3 cellular contexts compared by ENCODE assay signal in genomic region chr9:61412738-61413137, GRCh38.
A peak's percentile ranks its signal among the peaks of the same experiment; 100 is the strongest.
DNase-seq lines count a peak whose midpoint lies in the region; ATAC-seq and TF ChIP-seq lines count a peak whose summit lies in the region.
"Not testable (repeated sequence)": the region's sequence is repeated elsewhere in the genome, so short reads cannot be mapped to it uniquely, and the experiment has no call there.

No MANE protein-coding gene starts in this region.

- intact Hi-C loops in PC-3 (cut with micrococcal nuclease), result not testable (repeated sequence)

- not testable (repeated sequence) for H3K4me2 ChIP-seq in PC-3 (ENCODE audit: low read length)

- BruUV-seq in PC-3 (replicated peaks; lab: Mats Ljungman, UMichigan), result not testable (repeated sequence)

- not testable (repeated sequence) for H3F3A ChIP-seq in PC-3 (ENCODE audit: low read length, unreplicated experiment)

- not testable (repeated sequence) for H3K36me3 ChIP-seq in PC-3 (ENCODE audit: low read depth, low read length); RWPE2 (ENCODE audit: low read depth)

- CTCF ChIA-PET in PC-3 (lab: Charles Lee), result not testable (repeated sequence)

- H2AFZ ChIP-seq in PC-3 (ENCODE audit: low read length), result not testable (repeated sequence)

- DNase-seq in PC-3; RWPE2 (ENCODE audit: low spot score); foreskin keratinocyte: not testable (repeated sequence)

- not testable (repeated sequence) for H3K4me3 ChIP-seq in PC-3 (ENCODE audit: low read length); RWPE2 (ENCODE audit: severe bottlenecking)

- H3K9me2 ChIP-seq in PC-3 (replicated peaks; ENCODE audit: low read length), result not testable (repeated sequence)

- not testable (repeated sequence) for H3K27ac ChIP-seq in PC-3 (ENCODE audit: low read length); RWPE2 (ENCODE audit: poor library complexity, severe bottlenecking); foreskin keratinocyte

- not testable (repeated sequence) for H3K9ac ChIP-seq in PC-3 (ENCODE audit: low read length)

- not testable (repeated sequence) for TF ChIP-seq CTCF in PC-3 (conservative IDR thresholded peaks at IDR 0.05; ENCODE audit: low read depth, low read length); RWPE2 (IDR thresholded peaks at IDR 0.05; ENCODE audit: poor library complexity, severe bottlenecking); foreskin keratinocyte (conservative IDR thresholded peaks at IDR 0.05)

- H3K9me3 ChIP-seq in PC-3 (ENCODE audit: low read length); RWPE2 (ENCODE audit: severe bottlenecking): not testable (repeated sequence)

- POLR2A ChIA-PET in PC-3 (lab: Charles Lee; ENCODE audit: unreplicated experiment), result not testable (repeated sequence)

- not testable (repeated sequence) for H3K4me1 ChIP-seq in PC-3 (ENCODE audit: insufficient read depth, low read length); RWPE2 (ENCODE audit: insufficient read depth, poor library complexity, severe bottlenecking); foreskin keratinocyte

- H3K27me3 ChIP-seq in PC-3 (ENCODE audit: low read length); RWPE2 (ENCODE audit: insufficient read depth, poor library complexity, severe bottlenecking); foreskin keratinocyte: not testable (repeated sequence)

- H4K20me1 ChIP-seq in PC-3 (ENCODE audit: low read length), result not testable (repeated sequence)

- H3K79me2 ChIP-seq in PC-3 (ENCODE audit: low read length), result not testable (repeated sequence)

- ATAC-seq in PC-3, result peak; percentile 76
- peak; percentile 85 for ATAC-seq in RWPE2 (ENCODE audit: low read depth)
- peak; percentile 46 for ATAC-seq in foreskin keratinocyte
